ENCODE assay signal across 1 cellular context in genomic region chr2:222433381-222434173, GRCh38.
TF ChIP-seq lines count a peak whose summit lies in the region.

No MANE protein-coding gene starts in this region.

TF ChIP-seq in GM12878, 131 proteins besides CTCF, POLR2A, EP300 and RAD21 (continued from another document):
- TF ChIP-seq PAX5 (IDR thresholded peaks at IDR 0.05; ENCODE audit: borderline replicate concordance, low read depth, low read length), result no peak
- peak; percentile 32 for TF ChIP-seq NR2F1 (conservative IDR thresholded peaks at IDR 0.05)
- 0 out of 4 replicates have a peak, but pooled peaks of 1 of the 2 experiments have one; percentile 5 for TF ChIP-seq BHLHE40 (IDR thresholded peaks at IDR 0.05; ENCODE audit: borderline replicate concordance in 1 of 2, low read depth in 2 of 2, low read length in 1 of 2)
- peak; percentile 62; the same call in 1 of the 2 replicates for TF ChIP-seq BMI1 (IDR thresholded peaks at IDR 0.05; ENCODE audit: borderline replicate concordance)
- peak; percentile 20; the same call in 1 of the 2 replicates for TF ChIP-seq NBN (IDR thresholded peaks at IDR 0.05)
- TF ChIP-seq MTA2 (IDR thresholded peaks at IDR 0.05; ENCODE audit: low read depth), result peak; percentile 96
- 0 out of 2 replicates have a peak, but pooled peaks have one; percentile 25 for TF ChIP-seq SMARCA5 (IDR thresholded peaks at IDR 0.05)
- peak; percentile 26; the same call in 1 of the 2 replicates for TF ChIP-seq RUNX3 (IDR thresholded peaks at IDR 0.05; ENCODE audit: low read length)
- TF ChIP-seq ATF7 (IDR thresholded peaks at IDR 0.05; ENCODE audit: low read depth), result 0 out of 2 replicates have a peak, but pooled peaks have one; percentile 34
- peak; percentile 52 for TF ChIP-seq SKIL (IDR thresholded peaks at IDR 0.05; ENCODE audit: low read depth, poor library complexity, severe bottlenecking)
- peak; percentile 92 for TF ChIP-seq DPF2 (IDR thresholded peaks at IDR 0.05)
- peak; percentile 76 for TF ChIP-seq ZNF24 (IDR thresholded peaks at IDR 0.05)
- peak; percentile 86 for TF ChIP-seq IKZF1 (conservative IDR thresholded peaks at IDR 0.05)
- TF ChIP-seq ZSCAN29 (IDR thresholded peaks at IDR 0.05), result no peak
- peak; percentile 98 for TF ChIP-seq SPI1 (IDR thresholded peaks at IDR 0.05; ENCODE audit: borderline replicate concordance, insufficient read depth, low read depth, low read length)
- TF ChIP-seq ZBTB4 (CRISPR knock-in tag; IDR thresholded peaks at IDR 0.05), result no peak
- TF ChIP-seq IRF4 (IDR thresholded peaks at IDR 0.05; ENCODE audit: low read depth, low read length), result peak; percentile 73
- TF ChIP-seq FOS (IDR thresholded peaks at IDR 0.05; ENCODE audit: borderline replicate concordance, extremely low read depth, insufficient read length), result no peak
- peak; percentile 51; the same call in 1 of the 2 replicates for TF ChIP-seq BCL11A (IDR thresholded peaks at IDR 0.05; ENCODE audit: low read depth, low read length)
- TF ChIP-seq SREBF1 (IDR thresholded peaks at IDR 0.05; ENCODE audit: low read length), result peak; percentile 40; the same call in 1 of the 2 replicates
- TF ChIP-seq BACH1 (IDR thresholded peaks at IDR 0.05; ENCODE audit: borderline replicate concordance), result peak; percentile 66; the same call in 1 of the 2 replicates
- TF ChIP-seq BCLAF1 (IDR thresholded peaks at IDR 0.05), result peak; percentile 11; the same call in 1 of the 2 replicates
- peak; percentile 82; the same call in 1 of the 3 replicates for TF ChIP-seq POU2F2 (IDR thresholded peaks at IDR 0.05; ENCODE audit: borderline replicate concordance, low read depth, low read length)
- TF ChIP-seq ZNF217 (IDR thresholded peaks at IDR 0.05), result peak; percentile 77; the same call in 1 of the 2 replicates
- TF ChIP-seq WRNIP1 (IDR thresholded peaks at IDR 0.05; ENCODE audit: borderline replicate concordance, low read depth, low read length), result 0 out of 2 replicates have a peak, but pooled peaks have one; percentile 23
- no peak for TF ChIP-seq REST (IDR thresholded peaks at IDR 0.05; ENCODE audit: low read depth, low read length)
